ENCODE assay signal across 18 cellular contexts in the genomic region with DNA sequence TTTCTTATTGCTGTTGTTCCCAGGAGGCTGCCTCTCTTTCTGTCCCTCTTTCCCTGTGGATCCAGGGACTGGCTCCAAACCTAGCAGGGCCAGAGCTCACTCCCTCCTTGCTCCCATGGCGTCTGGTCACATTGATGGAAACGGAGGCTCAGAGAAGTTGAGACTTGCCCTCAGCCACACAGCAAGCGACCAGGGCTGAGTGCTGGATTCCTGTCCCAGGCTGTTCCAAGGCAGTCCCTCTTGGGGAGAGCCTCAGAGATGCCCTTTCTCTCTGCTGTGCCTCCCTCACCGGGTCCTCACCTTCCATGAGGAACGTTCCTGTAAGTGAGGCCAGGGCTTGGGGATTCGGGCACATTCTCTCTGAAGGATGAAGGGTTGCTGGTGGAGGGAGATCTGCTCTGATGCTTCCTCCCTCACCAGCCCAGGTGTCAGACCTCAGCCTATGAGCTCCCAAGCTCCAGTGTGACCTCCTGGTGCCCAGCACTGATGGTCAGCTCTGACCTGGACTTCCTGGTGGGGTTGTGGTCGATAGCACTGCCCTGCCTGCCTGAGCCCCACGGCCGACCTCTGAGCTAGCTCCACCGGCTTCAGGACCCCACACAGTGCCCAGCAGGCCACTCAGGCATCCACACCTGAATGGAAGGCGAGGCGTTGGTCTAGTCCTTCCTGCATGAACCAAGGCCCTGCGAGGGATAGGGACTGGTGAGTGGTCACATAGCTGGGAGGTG. TPM values are rescaled to one million over a fixed set of nuclear protein-coding genes. Genes with fewer than 3 reads are reported as not detected.
A peak's percentile ranks its signal among the peaks of the same experiment; 100 is the strongest.
DNase-seq lines count a peak whose midpoint lies in the region; ATAC-seq and TF ChIP-seq lines count a peak whose summit lies in the region.
"Had no signal": no experiment of that assay in that cellular context is flagged by ENCODE, and none has a peak within 500 bp of the region (broad histone marks: within the 10 kb centered on the region; RNA-seq: fewer than 3 reads in every experiment).

No MANE protein-coding gene starts in this region.

- no peaks in the 10 kb centered on the region for H3K36me3 ChIP-seq in BLaER1
- no peaks in the 10 kb centered on the region for H3K36me3 ChIP-seq in CD4-positive, alpha-beta memory T cell (ENCODE audit: insufficient read depth, low read length)
- H3K36me3 ChIP-seq in spleen = no peaks in the 10 kb centered on the region

- no peak overlapping the region for H3K4me3 ChIP-seq in BLaER1
- no peak overlapping the region for H3K4me3 ChIP-seq in CD4-positive, alpha-beta memory T cell (ENCODE audit: low read length in 2 of 2)
- H3K4me3 ChIP-seq in spleen = no peak overlapping the region

- H3K4me2 ChIP-seq in BLaER1 = peak overlapping the region; percentile 99

- H3K27me3 Mint-ChIP-seq in CD4-positive, alpha-beta memory T cell = no peaks in the 10 kb centered on the region
- H3K27me3 Mint-ChIP-seq in naive thymus-derived CD8-positive, alpha-beta T cell = no peaks in the 10 kb centered on the region
- H3K27me3 Mint-ChIP-seq: memory B cell, naive B cell had no signal

- no peak for TF ChIP-seq CTCF in spleen (IDR thresholded peaks at IDR 0.05 in 8 of 11, conservative IDR thresholded peaks at IDR 0.05 in 3 of 11)

- no peaks in the 10 kb centered on the region for H3K27me3 ChIP-seq in BLaER1
- H3K27me3 ChIP-seq in CD4-positive, alpha-beta memory T cell (ENCODE audit: insufficient read depth, low read length) = no peaks in the 10 kb centered on the region
- no peaks in the 10 kb centered on the region for H3K27me3 ChIP-seq in spleen (replicated peaks in 1 of 7)

- H3K27ac Mint-ChIP-seq in CD4-positive, alpha-beta memory T cell = peak overlapping the region in 6 of 7 donors; percentile 64 to 92 (median 84)
- peak overlapping the region in 9 of 10 donors; percentile 32 to 93 (median 76) for H3K27ac Mint-ChIP-seq in naive thymus-derived CD8-positive, alpha-beta T cell

- H3K4me1 ChIP-seq in BLaER1 (peaks cover 95% of the 10 kb centered on the region), spleen (peaks cover 4 to 18% (median 8%) of the 10 kb centered on the region in 6 donors)
- H3K4me1 ChIP-seq in CD4-positive, alpha-beta memory T cell (ENCODE audit: insufficient read depth, low read length) = peaks cover 46% of the 10 kb centered on the region

- peak overlapping the region in 2 of 8 donors; percentile 13 to 78 for H3K4me3 Mint-ChIP-seq in CD4-positive, alpha-beta memory T cell
- peak overlapping the region in 4 of 10 donors; percentile 2 to 45 (median 36) for H3K4me3 Mint-ChIP-seq in naive thymus-derived CD8-positive, alpha-beta T cell
- H3K4me3 Mint-ChIP-seq: brain, memory B cell had no signal

- peaks cover 0 to 32% (median 18%) of the 10 kb centered on the region in 8 donors for H3K9me3 Mint-ChIP-seq in CD4-positive, alpha-beta memory T cell
- H3K9me3 Mint-ChIP-seq in naive thymus-derived CD8-positive, alpha-beta T cell = peaks cover 0 to 18% (median 2%) of the 10 kb centered on the region in 9 donors

- no peak for ATAC-seq in naive thymus-derived CD8-positive, alpha-beta T cell
- no peak for ATAC-seq in GM18907 (IDR thresholded peaks at IDR 0.05; ENCODE audit: unreplicated experiment)
- ATAC-seq: sciatic nerve had no signal

- POLR2A ChIA-PET in CD4-positive, alpha-beta memory T cell (lab: Charles Lee; ENCODE audit: partially characterized antibody) = interaction anchor here (1.3 to 1.4 kb wide), 2 partner anchors 9 to 11 kb away, joined by 3 to 4 read pairs; no protein-coding TSS in a partner anchor
- POLR2A ChIA-PET in naive thymus-derived CD8-positive, alpha-beta T cell (lab: Charles Lee) = interaction anchor here (1.5 to 1.9 kb wide), 4 partner anchors 8 to 28 kb away, joined by 5 to 9 read pairs (median 6); partner anchors contain the start of gene SUN5

- DNase-seq in CD4-positive, alpha-beta memory T cell = no peak
- peak; percentile 49 for DNase-seq in activated CD8-positive, alpha-beta memory T cell treated with anti-CD3 and anti-CD28 coated beads, Interleukin-2, amount 50 U/mL, for 48 hours
- peak in 2 of 10 donors; percentile 10 to 37 for DNase-seq in naive thymus-derived CD8-positive, alpha-beta T cell
- no peak for DNase-seq in H4 (ENCODE audit: low spot score)
- no peak for DNase-seq in spleen
- DNase-seq: DMS79; naive B cell; NCI-H1048; NCI-H187 treated with DMSO at 0.1 percent for 48 hours; stimulated activated CD4-positive, alpha-beta T cell treated with anti-CD3 and anti-CD28 coated beads, Interleukin-15, amount 100 ng/mL, for 24 hours had no signal

- H3K9me3 ChIP-seq in BLaER1 (no peaks in the 10 kb centered on the region), spleen (peaks cover 0 to 15% (median 0%) of the 10 kb centered on the region in 8 donors)
- peaks cover 0 to 13% of the 10 kb centered on the region in 2 donors for H3K9me3 ChIP-seq in CD4-positive, alpha-beta memory T cell (ENCODE audit: control insufficient read depth in 1 of 2, low read length in 2 of 2)

- intact Hi-C loops in CD4-positive, alpha-beta memory T cell (cut with micrococcal nuclease) = loop anchor here (10.0 kb wide), 2 partner anchors 153 to 443 kb away; no protein-coding TSS in a partner anchor
- intact Hi-C loops in spleen (cut with DNase I; ENCODE audit: low total_unique reads) = no loop called here

- WGBS in spleen, 5 donors = 80 to 92% (median 88%) methylated on average over 9 to 13 of the region's 13 CpGs

- peaks cover 11% of the 10 kb centered on the region in 2 donors for H3K36me3 Mint-ChIP-seq in CD4-positive, alpha-beta memory T cell
- peaks cover 0 to 10% (median 5%) of the 10 kb centered on the region in 3 donors for H3K36me3 Mint-ChIP-seq in naive thymus-derived CD8-positive, alpha-beta T cell
- H3K36me3 Mint-ChIP-seq: brain had no signal

- H3K9ac ChIP-seq in BLaER1 = peak overlapping the region; percentile 55; the same call in 1 of the 2 replicates

- CTCF ChIA-PET in CD4-positive, alpha-beta memory T cell (lab: Charles Lee; ENCODE audit: partially characterized antibody) = interaction anchor here (1.2 to 2.3 kb wide), 2 partner anchors 12 to 32 kb away, joined by 3 to 7 read pairs; no protein-coding TSS in a partner anchor

- TF ChIP-seq POLR2A in spleen (IDR thresholded peaks at IDR 0.05) = no peak

- H4K20me1 ChIP-seq in BLaER1 = no peaks in the 10 kb centered on the region

- H3K27ac ChIP-seq in BLaER1 = peak overlapping the region; percentile 97
- H3K27ac ChIP-seq in CD4-positive, alpha-beta memory T cell (ENCODE audit: low read depth, low read length) = no peak overlapping the region
- H3K27ac ChIP-seq in spleen = peak overlapping the region in 2 of 8 donors; percentile 24 to 36
- H3K27ac ChIP-seq: RWPE1 had no signal

- peaks cover 8 to 40% (median 32%) of the 10 kb centered on the region in 4 donors for H3K4me1 Mint-ChIP-seq in CD4-positive, alpha-beta memory T cell
- peaks cover 15 to 48% (median 33%) of the 10 kb centered on the region in 4 donors for H3K4me1 Mint-ChIP-seq in naive thymus-derived CD8-positive, alpha-beta T cell

RNA-seq across cellular contexts. Expression of gene SUN5, which starts 26.8 kb away (rescaled TPM):
- not detected for total RNA-seq in CD4-positive, alpha-beta memory T cell
- not detected for polyA plus RNA-seq in CD4-positive, alpha-beta memory T cell
- not detected for total RNA-seq in naive thymus-derived CD8-positive, alpha-beta T cell
- polyA plus RNA-seq in naive thymus-derived CD8-positive, alpha-beta T cell = not detected
- not detected in 2 replicates for total RNA-seq in H4 (2014; rRNA removed; shearing (Covaris generic))
- not detected for total RNA-seq in spleen
- not detected for polyA plus RNA-seq in spleen
- total RNA-seq: activated T-helper 2 cell treated with anti-CD3 and anti-CD28 coated beads, Interferon-gamma antibody, Interleukin-2, Interleukin-4, amounts not matched to agents 10 μg/mL and 5 μg/mL and 100 μg/mL, durations not matched to agents 14 hours and 24 hours and 36 hours; LHCN-M2; sciatic nerve had no signal

RNA-seq across cellular contexts. Expression of gene BPIFB2, which starts 30.1 kb away (rescaled TPM):
- not detected for total RNA-seq in CD4-positive, alpha-beta memory T cell
- not detected for polyA plus RNA-seq in CD4-positive, alpha-beta memory T cell
- total RNA-seq in naive thymus-derived CD8-positive, alpha-beta T cell = not detected
- not detected for polyA plus RNA-seq in naive thymus-derived CD8-positive, alpha-beta T cell
- not detected in 2 replicates for total RNA-seq in H4 (2014; rRNA removed; shearing (Covaris generic))
- total RNA-seq in spleen = not detected
- not detected for polyA plus RNA-seq in spleen
- total RNA-seq: activated T-helper 2 cell treated with anti-CD3 and anti-CD28 coated beads, Interferon-gamma antibody, Interleukin-2, Interleukin-4, amounts not matched to agents 10 μg/mL and 5 μg/mL and 100 μg/mL, durations not matched to agents 14 hours and 24 hours and 36 hours; LHCN-M2; sciatic nerve had no signal

RNA-seq across cellular contexts. Expression of gene BPIFB6, which starts 54.0 kb away (rescaled TPM):
- total RNA-seq in CD4-positive, alpha-beta memory T cell = not detected
- not detected for polyA plus RNA-seq in CD4-positive, alpha-beta memory T cell
- not detected for total RNA-seq in naive thymus-derived CD8-positive, alpha-beta T cell
- polyA plus RNA-seq in naive thymus-derived CD8-positive, alpha-beta T cell = not detected
- not detected in 2 replicates for total RNA-seq in H4 (2014; rRNA removed; shearing (Covaris generic))
- total RNA-seq in spleen = not detected
- polyA plus RNA-seq in spleen = not detected
- total RNA-seq: activated T-helper 2 cell treated with anti-CD3 and anti-CD28 coated beads, Interferon-gamma antibody, Interleukin-2, Interleukin-4, amounts not matched to agents 10 μg/mL and 5 μg/mL and 100 μg/mL, durations not matched to agents 14 hours and 24 hours and 36 hours; LHCN-M2; sciatic nerve had no signal
